In the genomic region with DNA sequence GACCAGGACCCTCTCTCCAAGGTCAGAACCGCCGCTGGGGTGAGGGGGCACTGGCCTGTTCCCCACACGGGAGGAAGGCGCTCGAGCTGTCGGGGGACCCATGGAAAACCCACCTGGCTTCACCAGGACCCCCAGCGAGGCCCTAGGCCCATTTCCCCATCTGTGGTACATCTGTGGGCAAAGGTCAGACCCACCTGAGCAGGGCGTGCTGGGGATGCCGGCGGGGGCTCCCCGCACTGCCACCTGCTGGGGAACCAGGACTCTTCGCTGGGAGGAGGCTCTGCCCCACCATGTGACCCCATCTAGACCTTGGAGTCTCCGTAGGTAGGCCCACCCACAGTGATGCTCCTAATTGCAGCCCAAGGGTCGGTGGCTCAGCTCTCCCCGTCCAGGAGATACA, we compare ENCODE assay signal across 13 cellular contexts. TPM values are rescaled to one million over a fixed set of nuclear protein-coding genes. Genes with fewer than 3 reads are reported as not detected.
DNase-seq lines count a peak whose midpoint lies in the region; ATAC-seq and TF ChIP-seq lines count a peak whose summit lies in the region.
"Had no signal": no experiment of that assay in that cellular context is flagged by ENCODE, and none has a peak within 500 bp of the region (broad histone marks: within the 10 kb centered on the region; RNA-seq: fewer than 3 reads in every experiment).

No MANE protein-coding gene starts in this region.

- WGBS in right cardiac atrium, result 80% methylated on average over 15 of the region's 15 CpGs

- H3K27me3 ChIP-seq in right cardiac atrium (ENCODE audit: control insufficient read depth, insufficient read depth) (no peaks in the 10 kb centered on the region), right atrium auricular region (peaks cover 0 to 3% of the 10 kb centered on the region in 2 donors), Panc1 (ENCODE audit: control insufficient read depth, insufficient read depth, low read length) (no peaks in the 10 kb centered on the region)
- H3K27me3 ChIP-seq in CD4-positive, alpha-beta T cell (ENCODE audit: control insufficient read depth, insufficient read depth, low read length), result no peaks in the 10 kb centered on the region

- H3K27me3 Mint-ChIP-seq in activated naive CD4-positive, alpha-beta T cell treated with anti-CD3 and anti-CD28 coated beads for 36 hours (ENCODE audit: low read depth), result no peaks in the 10 kb centered on the region
- H3K27me3 Mint-ChIP-seq in CD4-positive, alpha-beta T cell, result no peaks in the 10 kb centered on the region

- H3K4me3 ChIP-seq in right cardiac atrium (ENCODE audit: low read length), result no peak overlapping the region
- no peak overlapping the region for H3K4me3 ChIP-seq in right atrium auricular region
- H3K4me3 ChIP-seq in Panc1 (ENCODE audit: low read depth in 2 of 2, low read length in 2 of 2), result no peak overlapping the region
- no peak overlapping the region for H3K4me3 ChIP-seq in fibroblast of pulmonary artery (replicated peaks; ENCODE audit: low read depth, low read length)
- H3K4me3 ChIP-seq: suprapubic skin had no signal

- H3K27ac Mint-ChIP-seq in activated naive CD4-positive, alpha-beta T cell treated with anti-CD3 and anti-CD28 coated beads for 36 hours, result no peak overlapping the region
- H3K27ac Mint-ChIP-seq in CD4-positive, alpha-beta T cell, result no peak overlapping the region

- H3K4me1 ChIP-seq in right cardiac atrium (ENCODE audit: control insufficient read depth, insufficient read depth, low read length), result no peaks in the 10 kb centered on the region
- peaks cover 0 to 5% of the 10 kb centered on the region in 2 donors for H3K4me1 ChIP-seq in right atrium auricular region
- H3K4me1 ChIP-seq in Panc1 (ENCODE audit: control insufficient read depth, insufficient read depth, low read length), result peaks cover 9% of the 10 kb centered on the region
- H3K4me1 ChIP-seq: suprapubic skin had no signal

- in situ Hi-C loops in Panc1 (cut with HindIII; ENCODE audit: low pct_unique_long_range_greater_than_20kb, low sequenced_read_pairs), result no loop called here

- intact Hi-C loops in right cardiac atrium (cut with DNase I) (no loop called here), Panc1 (cut with micrococcal nuclease; ENCODE audit: unreplicated experiment) (no loop called here)
- intact Hi-C loops in activated naive CD4-positive, alpha-beta T cell treated with anti-CD3 and anti-CD28 coated beads for 36 hours (cut with micrococcal nuclease), result no loop called here
- intact Hi-C loops in CD4-positive, alpha-beta T cell (cut with DNase I, micrococcal nuclease), result no loop called here

- no peaks in the 10 kb centered on the region for H3K9me3 ChIP-seq in right cardiac atrium (ENCODE audit: control insufficient read depth, low read length)
- no peaks in the 10 kb centered on the region for H3K9me3 ChIP-seq in right atrium auricular region
- H3K9me3 ChIP-seq in Panc1 (ENCODE audit: control insufficient read depth, insufficient read depth, low read depth, low read length), result no peaks in the 10 kb centered on the region
- no peaks in the 10 kb centered on the region for H3K9me3 ChIP-seq in CD4-positive, alpha-beta T cell (ENCODE audit: control insufficient read depth, low read length)
- H3K9me3 ChIP-seq: suprapubic skin had no signal

- peaks cover 14% of the 10 kb centered on the region for H3K36me3 Mint-ChIP-seq in activated naive CD4-positive, alpha-beta T cell treated with anti-CD3 and anti-CD28 coated beads for 36 hours (ENCODE audit: low read depth)
- peaks cover 34% of the 10 kb centered on the region for H3K36me3 Mint-ChIP-seq in CD4-positive, alpha-beta T cell (ENCODE audit: low read depth)

- H3K27ac ChIP-seq in right cardiac atrium (ENCODE audit: low read length) (no peak overlapping the region), right atrium auricular region (no peak overlapping the region), Panc1 (ENCODE audit: low read length) (no peak overlapping the region)
- no peak overlapping the region for H3K27ac ChIP-seq in CD4-positive, alpha-beta T cell (ENCODE audit: low read depth, low read length)
- H3K27ac ChIP-seq: suprapubic skin had no signal

- peaks cover 7% of the 10 kb centered on the region for H3K4me1 Mint-ChIP-seq in activated naive CD4-positive, alpha-beta T cell treated with anti-CD3 and anti-CD28 coated beads for 36 hours (ENCODE audit: low read depth)
- H3K4me1 Mint-ChIP-seq in CD4-positive, alpha-beta T cell (ENCODE audit: low read depth), result peaks cover 6% of the 10 kb centered on the region

- BruUV-seq in Panc1 (replicated peaks; lab: Mats Ljungman, UMichigan), result no TSS peak

- peaks cover 34% of the 10 kb centered on the region for H3K36me3 ChIP-seq in right atrium auricular region
- H3K36me3 ChIP-seq in Panc1 (ENCODE audit: control insufficient read depth, insufficient read depth, low read length), result peaks cover 2% of the 10 kb centered on the region; the same call in 1 of the 2 replicates

- no peaks in the 10 kb centered on the region for H3K9me3 Mint-ChIP-seq in activated naive CD4-positive, alpha-beta T cell treated with anti-CD3 and anti-CD28 coated beads for 36 hours
- H3K9me3 Mint-ChIP-seq in CD4-positive, alpha-beta T cell, result no peaks in the 10 kb centered on the region

- TF ChIP-seq CTCF in right atrium auricular region (IDR thresholded peaks at IDR 0.05) (no peak), Panc1 (IDR thresholded peaks at IDR 0.05) (no peak), fibroblast of pulmonary artery (IDR thresholded peaks at IDR 0.05; ENCODE audit: low read length, missing control alignments) (peak; percentile 31)
- TF ChIP-seq CTCF in CD4-positive, alpha-beta T cell (IDR thresholded peaks at IDR 0.05), result no peak

- CTCF ChIA-PET in Panc1 (lab: Charles Lee), result no interaction called here
- CTCF ChIA-PET in activated naive CD4-positive, alpha-beta T cell treated with anti-CD3 and anti-CD28 coated beads for 36 hours (lab: Charles Lee), result no interaction called here
- CTCF ChIA-PET in CD4-positive, alpha-beta T cell (lab: Charles Lee), result no interaction called here

- ATAC-seq in right cardiac atrium, result peak in 1 of 2 donors; percentile 47
- ATAC-seq in Panc1, result peak; percentile 57
- ATAC-seq in CD4-positive, alpha-beta T cell (ENCODE audit: poor library complexity), result no peak

- POLR2A ChIA-PET in Panc1 (lab: Charles Lee), result no interaction called here
- POLR2A ChIA-PET in CD4-positive, alpha-beta T cell (lab: Charles Lee), result no interaction called here

- DNase-seq in right cardiac atrium (peak in 2 of 3 donors; percentile 43 to 53), right atrium auricular region (ENCODE audit: low spot score) (no peak), Panc1 (ENCODE audit: low read depth, low spot score) (no peak), fibroblast of pulmonary artery (ENCODE audit: low read depth) (no peak), mucosa of gallbladder (ENCODE audit: low spot score) (no peak), glomerular visceral epithelial cell (ENCODE audit: extremely low spot score) (no peak)
- no peak for DNase-seq in activated naive CD4-positive, alpha-beta T cell treated with anti-CD3 and anti-CD28 coated beads for 36 hours
- no peak for DNase-seq in CD4-positive, alpha-beta T cell
- DNase-seq: activated CD8-positive, alpha-beta memory T cell treated with anti-CD3 and anti-CD28 coated beads, Interleukin-2, amount 50 U/mL, for 4 hours; amniotic stem cell; NCI-H2107; retina had no signal

- no peak overlapping the region for H3K4me3 Mint-ChIP-seq in activated naive CD4-positive, alpha-beta T cell treated with anti-CD3 and anti-CD28 coated beads for 36 hours
- no peak overlapping the region for H3K4me3 Mint-ChIP-seq in CD4-positive, alpha-beta T cell

RNA-seq across cellular contexts. Expression of a gene that starts 0.5 kb away (rescaled TPM):
- total RNA-seq in right cardiac atrium, result not detected
- polyA plus RNA-seq in right cardiac atrium, result not detected
- not detected for total RNA-seq in right atrium auricular region
- 0.31 TPM for total RNA-seq in Panc1 (2021; ENCODE audit: unreplicated experiment)
- 0.24 TPM for polyA plus RNA-seq in Panc1 (2012; ENCODE audit: insufficient read length)
- total RNA-seq in mucosa of gallbladder, result not detected
- total RNA-seq in activated naive CD4-positive, alpha-beta T cell treated with anti-CD3 and anti-CD28 coated beads for 36 hours, result not detected
- total RNA-seq in CD4-positive, alpha-beta T cell, result not detected
- total RNA-seq: suprapubic skin had no signal

RNA-seq across cellular contexts. Expression of a gene that starts 51.4 kb away (rescaled TPM):
- total RNA-seq in right cardiac atrium, result 1 to 10 TPM; 4.2 to 7.2 (median 6.3) TPM
- polyA plus RNA-seq in right cardiac atrium, result 3.0 TPM
- total RNA-seq in right atrium auricular region, result 1 to 10 TPM; 4.7 to 8.5 TPM
- 34.7 TPM for total RNA-seq in Panc1 (2021; ENCODE audit: unreplicated experiment)
- 30.0 TPM for polyA plus RNA-seq in Panc1 (2012; ENCODE audit: insufficient read length)
- 7.6 TPM for total RNA-seq in mucosa of gallbladder
- 1 to 10 TPM; 8.3 to 9.1 TPM for total RNA-seq in activated naive CD4-positive, alpha-beta T cell treated with anti-CD3 and anti-CD28 coated beads for 36 hours
- total RNA-seq in CD4-positive, alpha-beta T cell, result 1 to 10 TPM; 4.6 to 5.5 TPM

Comparison
In these comparisons a context has a peak if more than half of its experiments do, and no peak if none do; other contexts are left out.
1. DNase-seq: peak in right cardiac atrium (2 of 3); none in right atrium auricular region (single experiment), Panc1 (single experiment), fibroblast of pulmonary artery (single experiment), mucosa of gallbladder (single experiment), activated naive CD4-positive, alpha-beta T cell treated with anti-CD3 and anti-CD28 coated beads for 36 hours (single experiment), glomerular visceral epithelial cell (single experiment) and CD4-positive, alpha-beta T cell (0 of 10).